Comparison of ENCODE assay signal across 19 cellular contexts in the genomic region with DNA sequence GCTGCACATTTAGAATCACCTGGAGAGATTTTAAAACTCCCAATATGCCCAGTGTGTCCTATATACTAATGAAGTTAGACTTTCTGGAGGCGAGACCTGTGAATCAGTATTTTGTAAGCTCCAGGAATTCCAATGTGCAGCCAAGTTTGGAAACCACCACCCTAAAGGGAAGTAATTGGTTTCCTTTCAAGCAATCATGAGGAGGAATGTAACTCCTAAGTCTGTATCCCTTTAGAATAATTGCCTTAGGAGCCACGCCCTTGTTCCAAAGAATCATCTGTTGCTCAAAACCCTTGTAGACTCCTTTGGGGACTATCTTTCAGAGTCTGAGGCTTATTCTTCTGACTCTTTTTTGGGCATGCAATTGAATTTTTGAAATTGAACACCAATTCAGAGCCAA.
DNase-seq lines count a peak whose midpoint lies in the region; ATAC-seq and TF ChIP-seq lines count a peak whose summit lies in the region.
"Had no signal": no experiment of that assay in that cellular context is flagged by ENCODE, and none has a peak within 500 bp of the region (broad histone marks: within the 10 kb centered on the region; RNA-seq: fewer than 3 reads in every experiment).

No MANE protein-coding gene starts in this region.

- H3K4me3 ChIP-seq in BLaER1 = no peak overlapping the region

- H3K36me3 ChIP-seq in BLaER1 = no peaks in the 10 kb centered on the region

- no peak for TF ChIP-seq CTCF in omental fat pad (IDR thresholded peaks at IDR 0.05)

- H3K27ac ChIP-seq in BLaER1 = no peak overlapping the region

- H3K9me3 ChIP-seq in BLaER1 = no peaks in the 10 kb centered on the region

- no peak overlapping the region for H3K9ac ChIP-seq in BLaER1

- peak overlapping the region; percentile 20 for H3K4me2 ChIP-seq in BLaER1

- H3K4me1 ChIP-seq in BLaER1 = peaks cover 19% of the 10 kb centered on the region

- ATAC-seq in omental fat pad (ENCODE audit: low FRiP score) (peak; percentile 64), HG02852 (IDR thresholded peaks at IDR 0.05; ENCODE audit: unreplicated experiment) (no peak), GM18873 (IDR thresholded peaks at IDR 0.05; ENCODE audit: low FRiP score, unreplicated experiment) (no peak)
- ATAC-seq: HCT116, HepG2 had no signal

- no peaks in the 10 kb centered on the region for H3K27me3 ChIP-seq in BLaER1

- H4K20me1 ChIP-seq in BLaER1 = no peaks in the 10 kb centered on the region

- DNase-seq in astrocyte of the hippocampus (ENCODE audit: low read depth, low spot score) = peak; percentile 26
- no peak for DNase-seq in omental fat pad (ENCODE audit: low spot score)
- no peak for DNase-seq in NCI-H774 (lab: John Stamatoyannopoulos, UW)
- DNase-seq: AML-193; CD4-positive, CD25-positive, alpha-beta regulatory T cell; CD8-positive, alpha-beta memory T cell; COR-L47; DMS 273 treated with DMSO at 0.1 percent for 48 hours; DMS53; DND-41; GOT3; H7; HFFc6; KBM-7 had no signal
